ENCODE assay signal across 14 cellular contexts in genomic region chr14:103422981-103423600, GRCh38. TPM values are rescaled to one million over a fixed set of nuclear protein-coding genes. Genes with fewer than 3 reads are reported as not detected.
DNase-seq lines count a peak whose midpoint lies in the region; ATAC-seq, FAIRE-seq and TF ChIP-seq lines count a peak whose summit lies in the region.
"Had no signal": no experiment of that assay in that cellular context is flagged by ENCODE, and none has a peak within 500 bp of the region (broad histone marks: within the 10 kb centered on the region; RNA-seq: fewer than 3 reads in every experiment).

No MANE protein-coding gene starts in this region.

- H3K36me3 ChIP-seq in K562 (ENCODE audit: control insufficient read depth, insufficient read depth, low read length) = peaks cover 29% of the 10 kb centered on the region; the same call in 2 of the 3 replicates
- H3K36me3 ChIP-seq in mesenchymal stem cell (ENCODE audit: control insufficient read depth in 1 of 2, insufficient read depth in 2 of 2, low read depth in 1 of 2, low read length in 2 of 2) = peaks cover 3 to 23% of the 10 kb centered on the region in 2 experiments
- no peaks in the 10 kb centered on the region for H3K36me3 ChIP-seq in suprapubic skin
- no peaks in the 10 kb centered on the region for H3K36me3 ChIP-seq in Caco-2 (ENCODE audit: control insufficient read depth, insufficient read depth, low read length)

- in situ Hi-C loops in K562 (cut with MboI) = no loop called here

- peak; percentile 8; the same call in 1 of the 3 replicates for ATAC-seq in K562

- no peak overlapping the region for H3K4me3 Mint-ChIP-seq in immature natural killer cell
- no peak overlapping the region for H3K4me3 Mint-ChIP-seq in Caco-2 (ENCODE audit: unreplicated experiment)

- peaks cover 90% of the 10 kb centered on the region for H3K79me2 ChIP-seq in K562 (ENCODE audit: control insufficient read depth, insufficient read depth, low read length)

- peak overlapping the region; percentile 31 for H2BK5ac ChIP-seq in mesenchymal stem cell (ENCODE audit: low read depth, low read length, poor library complexity, severe bottlenecking)

- BruUV-seq in K562 (replicated peaks; lab: Mats Ljungman, UMichigan) (no TSS peak), Caco-2 (replicated peaks; lab: Mats Ljungman, UMichigan) (no TSS peak)

- POLR2A ChIA-PET in K562 (lab: Yijun Ruan, JAX) = interaction anchor here (1.1 kb wide), 1 partner anchor 11 kb away, joined by 3 read pairs; no protein-coding TSS in a partner anchor
- POLR2A ChIA-PET in Caco-2 (lab: Charles Lee) = no interaction called here

- no peak overlapping the region for H2BK15ac ChIP-seq in mesenchymal stem cell (ENCODE audit: low read depth, poor library complexity, severe bottlenecking)

- H4K20me1 ChIP-seq in K562 (replicated peaks; ENCODE audit: control insufficient read depth, insufficient read depth, low read length) = no peaks in the 10 kb centered on the region

- H3K4me2 ChIP-seq in K562 (ENCODE audit: insufficient read depth, low read length) (no peak overlapping the region; the same call in 1 of the 2 replicates), mesenchymal stem cell (ENCODE audit: low read length, poor library complexity, severe bottlenecking) (no peak overlapping the region)
- H3K4me2 ChIP-seq: BLaER1 had no signal

- no peak overlapping the region for H4K91ac ChIP-seq in mesenchymal stem cell (ENCODE audit: low read length)

- no peak overlapping the region for H3K23ac ChIP-seq in mesenchymal stem cell (ENCODE audit: low read length in 2 of 2)

- H2BK12ac ChIP-seq in mesenchymal stem cell (ENCODE audit: low read length in 2 of 2) = peak overlapping the region in 1 of 2 experiments; percentile 52

- no peak overlapping the region for H2BK120ac ChIP-seq in mesenchymal stem cell (ENCODE audit: low read depth, low read length)

- CTCF ChIA-PET in K562 (lab: Yijun Ruan, JAX; ENCODE audit: low intra/inter-chr PET ratio) (no interaction called here), Caco-2 (lab: Charles Lee) (no interaction called here)

- peak; percentile 6 for TF ChIP-seq CTCF in HFF-Myc (IDR thresholded peaks at IDR 0.05; ENCODE audit: low read depth, low read length, missing control alignments)
- TF ChIP-seq CTCF in K562 (IDR thresholded peaks at IDR 0.05 in 2 of 3, conservative IDR thresholded peaks at IDR 0.05 in 1 of 3; ENCODE audit: insufficient read depth in 2 of 3, low read depth in 1 of 3, low read length in 3 of 3) = no peak
- TF ChIP-seq CTCF in suprapubic skin (IDR thresholded peaks at IDR 0.05) = no peak
- no peak for TF ChIP-seq CTCF in Caco-2 (IDR thresholded peaks at IDR 0.05; ENCODE audit: insufficient read depth in 1 of 2, low read depth in 1 of 2, low read length in 1 of 2, severe bottlenecking in 1 of 2, unreplicated experiment in 1 of 2)

- H3K27ac Mint-ChIP-seq in immature natural killer cell (peak overlapping the region in 1 of 6 donors; percentile 24), Caco-2 (ENCODE audit: unreplicated experiment) (no peak overlapping the region)

- H3K4me1 ChIP-seq in K562 (replicated peaks in 1 of 2; ENCODE audit: control insufficient read depth in 2 of 2, insufficient read depth in 2 of 2, low read length in 2 of 2) (peaks cover 14 to 50% of the 10 kb centered on the region in 2 experiments), mesenchymal stem cell (ENCODE audit: control insufficient read depth, insufficient read depth, low read depth, low read length) (peaks cover 6% of the 10 kb centered on the region), suprapubic skin (peaks cover 16% of the 10 kb centered on the region), Caco-2 (0 out of 2 replicates have a peak, but pooled peaks cover 8% of the 10 kb centered on the region)

- peaks cover 2% of the 10 kb centered on the region for H3K9me1 ChIP-seq in K562 (ENCODE audit: control insufficient read depth, insufficient read depth, low read length)

- H4K8ac ChIP-seq in mesenchymal stem cell (ENCODE audit: low read length) = no peak overlapping the region

- H3K79me1 ChIP-seq in mesenchymal stem cell (replicated peaks; ENCODE audit: low read length, poor library complexity, severe bottlenecking) = peaks cover 18% of the 10 kb centered on the region

- TF ChIP-seq RAD21 in K562 (CRISPR knock-in tag; conservative IDR thresholded peaks at IDR 0.05 in 1 of 2, IDR thresholded peaks at IDR 0.05 in 1 of 2) = no peak

- no peaks in the 10 kb centered on the region for H3K9me3 Mint-ChIP-seq in immature natural killer cell
- H3K9me3 Mint-ChIP-seq in Caco-2 (ENCODE audit: unreplicated experiment) = no peaks in the 10 kb centered on the region

- peak overlapping the region in 1 of 2 experiments; percentile 79 for H3K4ac ChIP-seq in mesenchymal stem cell (ENCODE audit: low read depth in 1 of 2, low read length in 2 of 2)

- H3K36me3 Mint-ChIP-seq in immature natural killer cell (peaks cover 0 to 4% (median 0%) of the 10 kb centered on the region in 3 donors), Caco-2 (ENCODE audit: insufficient read depth, unreplicated experiment) (peaks cover 16% of the 10 kb centered on the region)

- peak overlapping the region; percentile 11 to 40 for H3K18ac ChIP-seq in mesenchymal stem cell (ENCODE audit: low read depth in 1 of 2, low read length in 2 of 2)

- no peak for TF ChIP-seq POLR2A in K562 (conservative IDR thresholded peaks at IDR 0.05)
- no peak for TF ChIP-seq POLR2A in suprapubic skin (IDR thresholded peaks at IDR 0.05)

- no peak for TF ChIP-seq EP300 in K562 (IDR thresholded peaks at IDR 0.05; ENCODE audit: low read length)
- TF ChIP-seq EP300 in suprapubic skin (IDR thresholded peaks at IDR 0.05) = no peak

- peaks cover 50 to 80% of the 10 kb centered on the region in 2 donors for H3K4me1 Mint-ChIP-seq in immature natural killer cell
- peaks cover 10% of the 10 kb centered on the region for H3K4me1 Mint-ChIP-seq in Caco-2 (ENCODE audit: low read depth, unreplicated experiment)

- H3K4me3 ChIP-seq in HFF-Myc (replicated peaks; ENCODE audit: low read depth, low read length) (no peak overlapping the region), K562 (no peak overlapping the region), mesenchymal stem cell (ENCODE audit: insufficient read depth in 1 of 2, low read depth in 1 of 2, low read length in 2 of 2) (peak overlapping the region in 1 of 2 experiments; percentile 63), suprapubic skin (no peak overlapping the region), Caco-2 (ENCODE audit: low read depth, low read length) (no peak overlapping the region)
- H3K4me3 ChIP-seq: BLaER1, esophagus squamous epithelium had no signal

- intact Hi-C loops in K562 (cut with micrococcal nuclease) (no loop called here), Caco-2 (cut with micrococcal nuclease; ENCODE audit: unreplicated experiment) (no loop called here)

- H3K27ac ChIP-seq in K562 (ENCODE audit: extremely low read depth, low read depth, low read length) = peak overlapping the region; percentile 68
- H3K27ac ChIP-seq in mesenchymal stem cell (ENCODE audit: low read length, poor library complexity, severe bottlenecking) = peak overlapping the region; percentile 76
- H3K27ac ChIP-seq in suprapubic skin = no peak overlapping the region
- H3K27ac ChIP-seq: BLaER1 had no signal

- 36% methylated on average over 4 of the region's 4 CpGs for WGBS in K562 (ENCODE audit: insufficient coverage, low coverage, missing lambda C conversion rate)
- 66% methylated on average over 3 of the region's 4 CpGs for WGBS in mesenchymal stem cell
- 70% methylated on average over 4 of the region's 4 CpGs for WGBS in suprapubic skin

- H3K27me3 ChIP-seq in K562 (ENCODE audit: control insufficient read depth in 2 of 2, insufficient read depth in 2 of 2, low read length in 2 of 2) (no peaks in the 10 kb centered on the region), mesenchymal stem cell (ENCODE audit: control insufficient read depth in 1 of 2, insufficient read depth in 1 of 2, low read length in 2 of 2) (no peaks in the 10 kb centered on the region), suprapubic skin (no peaks in the 10 kb centered on the region), Caco-2 (replicated peaks; ENCODE audit: control insufficient read depth, insufficient read depth, low read length) (no peaks in the 10 kb centered on the region)
- H3K27me3 ChIP-seq: BLaER1, esophagus squamous epithelium had no signal

- H3K9ac ChIP-seq in K562 (ENCODE audit: insufficient read depth in 1 of 2, low read depth in 2 of 2, low read length in 2 of 2) (peak overlapping the region; percentile 38 to 49; a peak in 2 of 4 replicates), mesenchymal stem cell (ENCODE audit: low read length) (peak overlapping the region; percentile 47)
- H3K9ac ChIP-seq: BLaER1 had no signal

- H3K27me3 Mint-ChIP-seq in immature natural killer cell (ENCODE audit: low read depth in 3 of 3) (peaks cover 0 to 6% (median 2%) of the 10 kb centered on the region in 3 donors), Caco-2 (ENCODE audit: insufficient read depth, unreplicated experiment) (no peaks in the 10 kb centered on the region)

- H3K9me3 ChIP-seq in K562 (replicated peaks; ENCODE audit: control insufficient read depth, insufficient read depth, low read depth, low read length) = no peaks in the 10 kb centered on the region
- H3K9me3 ChIP-seq in mesenchymal stem cell (ENCODE audit: control insufficient read depth, low read length) = no peaks in the 10 kb centered on the region
- H3K9me3 ChIP-seq in suprapubic skin = no peaks in the 10 kb centered on the region
- H3K9me3 ChIP-seq in Caco-2 = no peaks in the 10 kb centered on the region
- H3K9me3 ChIP-seq: BLaER1, esophagus squamous epithelium had no signal

- no peak overlapping the region for H3K14ac ChIP-seq in mesenchymal stem cell (ENCODE audit: low read length in 2 of 2)

- peak overlapping the region; percentile 92 for H2AK5ac ChIP-seq in mesenchymal stem cell (ENCODE audit: low read length, severe bottlenecking)

- DNase-seq in A172 (ENCODE audit: low spot score) = peak; percentile 69
- no peak for DNase-seq in HFF-Myc (ENCODE audit: extremely low read depth, low read depth)
- peak in 2 of 4 experiments; percentile 20 to 32 for DNase-seq in K562 (ENCODE audit: extremely low read depth in 1 of 4, low spot score in 3 of 4)
- peak; percentile 86 for DNase-seq in mesenchymal stem cell
- no peak for DNase-seq in suprapubic skin (ENCODE audit: low spot score in 2 of 2)
- no peak for DNase-seq in immature natural killer cell
- no peak for DNase-seq in NCI-H1694 (lab: John Stamatoyannopoulos, UW)
- DNase-seq in Caco-2 = no peak
- DNase-seq: activated CD8-positive, alpha-beta memory T cell treated with anti-CD3 and anti-CD28 coated beads for 24 hours; anterior cingulate cortex; esophagus squamous epithelium; KBM-7; NCI-H510A treated with DMSO at 0.1 percent for 48 hours had no signal

- H2AFZ ChIP-seq in K562 (ENCODE audit: low read depth, low read length) (no peak overlapping the region), mesenchymal stem cell (ENCODE audit: low read depth, low read length) (no peak overlapping the region)

- FAIRE-seq in K562 (lab: Jason Lieb, UNC) = no peak

RNA-seq across cellular contexts. Expression of gene MARK3, which starts 37.9 kb away (rescaled TPM):
- total RNA-seq in A172 (2014; rRNA removed; shearing (Covaris generic)) = 31.8 and 40.4 TPM in 2 replicates
- 157 and 305 TPM in 2 replicates for total RNA-seq in K562 (2011; cell fraction: chromatin; rRNA removed; ENCODE audit: low replicate concordance)
- 86.7 and 110 TPM in 2 replicates for total RNA-seq in K562 (2011; cell fraction: nucleolus; rRNA removed)
- 139 and 215 TPM in 2 replicates for total RNA-seq in K562 (2011; cell fraction: nucleoplasm; rRNA removed)
- total RNA-seq in K562 (2014; rRNA removed) (47.9 and 49.5 TPM in 2 replicates), K562 (2014; rRNA removed; fragmentation: Illumina TruSeq; extraction: Trizol) (57.5 and 60.4 TPM in 2 replicates), K562 (2015; rRNA removed; fragmentation: Illumina TruSeq; extraction: Trizol) (52.1 and 56.3 TPM in 2 replicates), K562 (2021) (54.1 and 63.1 TPM in 2 replicates), suprapubic skin (10 to 100 TPM; 44.6 to 95.2 (median 57.2) TPM), Caco-2 (2022) (71.6 and 78.0 TPM in 2 replicates)
- polyA plus RNA-seq in K562 (2011; rRNA removed) (60.7 and 68.7 TPM in 2 replicates), K562 (2014; fragmentation: Illumina TruSeq; extraction: Trizol) (54.9 and 65.3 TPM in 2 replicates), K562 (2014; fragmentation: Nextera tagmentation; extraction: Ambion mirVana) (10 to 100 TPM; 10.1 to 18.2 TPM), K562 (2014; rRNA removed) (53.2 and 55.1 TPM in 2 replicates), immature natural killer cell (10 to 100 TPM; 23.4 to 44.1 (median 25.7) TPM)
- 29.4 and 31.3 TPM in 2 replicates for polyA plus RNA-seq in K562 (2011; cell fraction: cytosol; rRNA removed)
- polyA plus RNA-seq in K562 (2011; cell fraction: nucleus; rRNA removed) = 59.4 and 59.9 TPM in 2 replicates
- polyA plus RNA-seq in K562 (2012) = 41.6 and 49.0 TPM in 2 replicates
- 95.3 and 99.4 TPM in 2 replicates for polyA minus RNA-seq in K562 (2011; rRNA and poly(A)+ RNA removed)
- polyA minus RNA-seq in K562 (2011; cell fraction: cytosol; rRNA and poly(A)+ RNA removed) = 20.8 and 26.0 TPM in 2 replicates
- polyA minus RNA-seq in K562 (2011; cell fraction: nucleus; rRNA and poly(A)+ RNA removed) = 54.3 and 101 TPM in 2 replicates
- 51.9 TPM for polyA plus RNA-seq in mesenchymal stem cell (2013, experiment 1 of 2)
- 50.3 TPM for polyA plus RNA-seq in mesenchymal stem cell (2013, experiment 2 of 2)

Comparison
In these comparisons a context has a peak if more than half of its experiments do, and no peak if none do; other contexts are left out.
1. DNase-seq: peak in A172 (single experiment) and mesenchymal stem cell (single experiment); none in HFF-Myc (single experiment), suprapubic skin (0 of 2), immature natural killer cell (0 of 3), NCI-H1694 (single experiment) and Caco-2 (0 of 2).